8 cellular contexts compared by ENCODE assay signal in the genomic region with DNA sequence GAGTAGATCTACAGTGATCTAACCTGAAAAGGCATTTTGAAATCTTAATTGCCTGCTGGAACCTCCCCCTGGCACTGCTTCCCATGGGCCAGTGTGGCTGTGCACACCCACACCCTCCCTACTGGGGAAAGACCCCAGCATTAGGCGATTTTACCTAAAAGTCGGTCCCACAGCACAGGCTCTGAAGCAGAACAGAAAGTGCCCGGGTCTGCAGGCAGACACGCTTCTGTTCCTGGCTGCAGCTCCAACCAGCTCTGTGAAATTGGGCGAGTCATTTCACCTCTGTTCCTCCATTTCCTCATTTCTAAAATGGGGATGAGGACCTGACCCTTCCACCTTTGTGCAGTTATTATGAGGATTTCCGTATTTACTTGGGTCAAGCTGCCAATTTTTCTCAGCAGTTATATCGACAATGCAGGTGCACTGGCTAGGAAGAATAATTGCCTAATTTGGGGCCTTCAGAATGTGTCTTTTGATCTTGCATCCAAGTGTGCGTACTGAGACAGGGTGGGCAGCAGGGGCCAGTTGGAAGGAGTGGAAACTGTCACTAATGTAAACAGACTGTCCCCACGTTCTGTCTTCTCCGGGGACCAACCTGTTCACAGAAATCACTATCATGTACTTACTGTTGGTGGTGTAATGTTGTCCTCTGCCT. TPM values are rescaled to one million over a fixed set of nuclear protein-coding genes. Genes with fewer than 3 reads are reported as not detected.
DNase-seq lines count a peak whose midpoint lies in the region; ATAC-seq and TF ChIP-seq lines count a peak whose summit lies in the region.

No MANE protein-coding gene starts in this region.

- no peak overlapping the region for H2AFZ ChIP-seq in osteoblast (ENCODE audit: low read length)

- in situ Hi-C loops in GM13976 (cut with MboI; ENCODE audit: low sequenced_read_pairs, unreplicated experiment), result loop anchor here (5.0 to 10.0 kb wide), 2 partner anchors 354 to 596 kb away; no protein-coding TSS in a partner anchor

- H3K36me3 ChIP-seq in osteoblast (ENCODE audit: insufficient read depth, low read length) (no peaks in the 10 kb centered on the region), MG63 (peaks cover 14% of the 10 kb centered on the region)

- H3K4me2 ChIP-seq in osteoblast (ENCODE audit: insufficient read depth, low read length), result no peak overlapping the region

- peak; percentile 37 for ATAC-seq in HG03039 (IDR thresholded peaks at IDR 0.05; ENCODE audit: unreplicated experiment)
- ATAC-seq in GM19035 (IDR thresholded peaks at IDR 0.05; ENCODE audit: unreplicated experiment), result no peak

- H4K20me1 ChIP-seq in osteoblast (ENCODE audit: insufficient read depth, low read length), result peaks cover 24% of the 10 kb centered on the region

- peak overlapping the region; percentile 48 for H3K27ac ChIP-seq in caudate nucleus (ENCODE audit: low read depth, low read length)
- no peak overlapping the region for H3K27ac ChIP-seq in osteoblast (ENCODE audit: low read depth, low read length)

- peaks cover 89% of the 10 kb centered on the region for H3K79me2 ChIP-seq in osteoblast (ENCODE audit: insufficient read depth, low read length)

- H3K4me3 ChIP-seq in osteoblast (ENCODE audit: insufficient read depth, low read length), result no peak overlapping the region
- no peak overlapping the region for H3K4me3 ChIP-seq in MG63

- TF ChIP-seq CTCF in GM13976 (IDR thresholded peaks at IDR 0.05; ENCODE audit: borderline replicate concordance, control extremely low read depth, extremely low read depth, insufficient read depth, missing control alignments) (no peak), osteoblast (IDR thresholded peaks at IDR 0.05; ENCODE audit: extremely low read depth, low read depth, low read length) (no peak)

- peaks cover 54% of the 10 kb centered on the region for H3K4me1 ChIP-seq in osteoblast (ENCODE audit: insufficient read depth, low read length)

- DNase-seq in GM13976 (ENCODE audit: low spot score) (peak; percentile 51), caudate nucleus (lab: John Stamatoyannopoulos, UW) (no peak), osteoblast (ENCODE audit: insufficient read length, low spot score, missing footprints) (peak; percentile 41), DMS79 (lab: John Stamatoyannopoulos, UW) (no peak), MG63 (no peak), NCI-H1092 treated with DMSO at 0.1 percent for 48 hours (lab: John Stamatoyannopoulos, UW) (no peak)

- no peaks in the 10 kb centered on the region for H3K9me3 ChIP-seq in osteoblast (ENCODE audit: low read depth, low read length)
- H3K9me3 ChIP-seq in MG63, result no peaks in the 10 kb centered on the region

- H3K27me3 ChIP-seq in osteoblast (ENCODE audit: insufficient read depth, low read length), result no peaks in the 10 kb centered on the region
- no peaks in the 10 kb centered on the region for H3K27me3 ChIP-seq in MG63

RNA-seq across cellular contexts. Expression of a gene that starts 7.1 kb away (rescaled TPM):
- total RNA-seq in osteoblast, result 25.3 and 27.7 TPM in 2 replicates
- total RNA-seq in MG63 (2014; rRNA removed; shearing (Covaris generic); ENCODE audit: low replicate concordance), result 1.9 and 4.1 TPM in 2 replicates

Comparison
In these comparisons a context has a peak if more than half of its experiments do, and no peak if none do; other contexts are left out.
1. DNase-seq: peak in GM13976 (single experiment) and osteoblast (single experiment); none in caudate nucleus (0 of 61), DMS79 (single experiment), MG63 (single experiment) and NCI-H1092 treated with DMSO at 0.1 percent for 48 hours (single experiment).